In genomic region chr11:9039863-9040262, GRCh38 we compare ENCODE assay signal across 7 cellular contexts. TPM values are rescaled to one million over a fixed set of nuclear protein-coding genes. Genes with fewer than 3 reads are reported as not detected.
"Had no signal": no experiment of that assay in that cellular context is flagged by ENCODE, and none has a peak within 500 bp of the region (broad histone marks: within the 10 kb centered on the region; RNA-seq: fewer than 3 reads in every experiment).

No MANE protein-coding gene starts in this region.

- H3K36me3 ChIP-seq: HAP-1 had no signal

- ATAC-seq: GM23338, HepG2 had no signal

- H3K36me3 Mint-ChIP-seq: IgD-negative memory B cell had no signal

- FAIRE-seq: HepG2 had no signal

- H3K4me3 Mint-ChIP-seq: GM23338 had no signal

- H3K4me3 ChIP-seq: GM23338, HAP-1 had no signal

- H3K4me2 ChIP-seq: GM23338 had no signal

- H3K27ac Mint-ChIP-seq: GM23338, IgD-negative memory B cell had no signal

- H3K27ac ChIP-seq: HL-60 had no signal

- H3K9me3 ChIP-seq: HAP-1 had no signal

- H2AFZ ChIP-seq: GM23338 had no signal

- H3K9me3 Mint-ChIP-seq: GM23338, IgD-negative memory B cell had no signal

- DNase-seq: H7, KBM-7 had no signal

RNA-seq across cellular contexts. Expression of gene NRIP3, which starts 36.1 kb away (rescaled TPM):
- polyA plus RNA-seq: IgD-negative memory B cell had no signal

RNA-seq across cellular contexts. Expression of gene SCUBE2, which starts 51.5 kb away (rescaled TPM):
- total RNA-seq: HepG2 had no signal
- polyA plus RNA-seq: IgD-negative memory B cell had no signal
